Comparison of ENCODE assay signal across 8 cellular contexts in genomic region chr16:89315791-89316581, GRCh38.
DNase-seq lines count a peak whose midpoint lies in the region; ATAC-seq, FAIRE-seq and TF ChIP-seq lines count a peak whose summit lies in the region.

No MANE protein-coding gene starts in this region.

- DNase-seq in RCC 7860 (ENCODE audit: low spot score) (peak; percentile 92), heart left ventricle (peak; percentile 57 to 80 (median 67)), NCI-H446 (lab: John Stamatoyannopoulos, UW) (no peak)
- DNase-seq in activated T-helper 9 cell treated with anti-CD3 and anti-CD28 coated beads, Interleukin-2, amount 50 U/mL, for 16 hours (ENCODE audit: low read depth): peak; percentile 62
- peak; percentile 42 to 61 (median 49) for DNase-seq in stimulated activated CD4-positive, alpha-beta T cell treated with anti-CD3 and anti-CD28 coated beads, TNF-alpha, amount 100 ng/mL, for 1 hour (ENCODE audit: low read depth in 3 of 3, low spot score in 1 of 3)

- H3K36me3 ChIP-seq in heart left ventricle: peaks cover 0 to 29% (median 18%) of the 10 kb centered on the region in 9 donors

- no peak for TF ChIP-seq CTCF in heart left ventricle (IDR thresholded peaks at IDR 0.05)

- TF ChIP-seq POLR2A in heart left ventricle (IDR thresholded peaks at IDR 0.05): no peak

- H3K4me3 ChIP-seq in heart left ventricle: peak overlapping the region in 1 of 12 donors; percentile 20

- ATAC-seq in GM19043 (IDR thresholded peaks at IDR 0.05; ENCODE audit: low read depth, unreplicated experiment) (peak; percentile 48), heart left ventricle (peak; percentile 22 to 72 (median 50)), GM21423 (IDR thresholded peaks at IDR 0.05; ENCODE audit: unreplicated experiment) (no peak), GM21515 (IDR thresholded peaks at IDR 0.05; ENCODE audit: unreplicated experiment) (no peak)

- H3K9me3 ChIP-seq in heart left ventricle: no peaks in the 10 kb centered on the region

- WGBS in heart left ventricle, 4 donors: 37 to 52% (median 45%) methylated on average over 11 to 20 of the region's 20 CpGs

- peaks cover 23 to 89% (median 66%) of the 10 kb centered on the region in 12 donors for H3K4me1 ChIP-seq in heart left ventricle

- FAIRE-seq in RCC 7860 (lab: Jason Lieb, UNC): peak; percentile 80

- H3K27ac ChIP-seq in heart left ventricle: peak overlapping the region in 11 of 12 donors; percentile 36 to 83 (median 63)

- intact Hi-C loops in heart left ventricle (cut with DNase I): loop anchor here in 1 of 10 donors (5.0 kb wide), 1 partner anchor 191 kb away; the partner anchor contains the start of gene SPG7

- no peaks in the 10 kb centered on the region for H3K27me3 ChIP-seq in heart left ventricle

Comparison
In these comparisons a context has a peak if more than half of its experiments do, and no peak if none do; other contexts are left out.
1. ATAC-seq: peak in GM19043 (single experiment) and heart left ventricle (4 of 4); none in GM21423 (single experiment) and GM21515 (single experiment).
2. DNase-seq: peak in RCC 7860 (single experiment), activated T-helper 9 cell treated with anti-CD3 and anti-CD28 coated beads, Interleukin-2, amount 50 U/mL, for 16 hours (single experiment), heart left ventricle (5 of 5) and stimulated activated CD4-positive, alpha-beta T cell treated with anti-CD3 and anti-CD28 coated beads, TNF-alpha, amount 100 ng/mL, for 1 hour (3 of 3); none in NCI-H446 (0 of 2).